Comparison of ENCODE assay signal across 13 cellular contexts in genomic region chr6:88499845-88500699, GRCh38.
A peak's percentile ranks its signal among the peaks of the same experiment; 100 is the strongest.
DNase-seq lines count a peak whose midpoint lies in the region; ATAC-seq and TF ChIP-seq lines count a peak whose summit lies in the region.
"Had no signal": no experiment of that assay in that cellular context is flagged by ENCODE, and none has a peak within 500 bp of the region (broad histone marks: within the 10 kb centered on the region; RNA-seq: fewer than 3 reads in every experiment).

No MANE protein-coding gene starts in this region.

- TF ChIP-seq POLR2A in esophagus muscularis mucosa (IDR thresholded peaks at IDR 0.05; ENCODE audit: low read depth), result no peak

- H3K4me3 ChIP-seq in esophagus muscularis mucosa, result no peak overlapping the region
- H3K4me3 ChIP-seq: breast epithelium had no signal

- H3K27ac ChIP-seq in esophagus muscularis mucosa (replicated peaks in 1 of 4), result no peak overlapping the region
- H3K27ac ChIP-seq: breast epithelium, C4-2B had no signal

- WGBS in esophagus muscularis mucosa, result 85% methylated on average over 7 of the region's 7 CpGs

- intact Hi-C loops in esophagus muscularis mucosa (cut with DNase I), result no loop called here

- no peaks in the 10 kb centered on the region for H3K27me3 ChIP-seq in esophagus muscularis mucosa
- H3K27me3 ChIP-seq: breast epithelium had no signal

- peak; percentile 64 for DNase-seq in esophagus muscularis mucosa (ENCODE audit: extremely low spot score)
- no peak for DNase-seq in DMS 273 treated with DMSO at 0.1 percent for 48 hours (lab: John Stamatoyannopoulos, UW)
- no peak for DNase-seq in 8988T
- DNase-seq in NCI-H1436 treated with DMSO at 0.1 percent for 48 hours (lab: John Stamatoyannopoulos, UW), result no peak
- DNase-seq in hypothalamus (lab: John Stamatoyannopoulos, UW), result no peak
- DNase-seq: activated CD4-positive, alpha-beta memory T cell treated with anti-CD3 and anti-CD28 coated beads, Interleukin-2, amount 10 ng/mL, durations not matched to agents 7 days and 5 days; activated gamma-delta T cell treated with Interleukin-2 at 50 U/mL for 16 hours; naive thymus-derived CD8-positive, alpha-beta T cell had no signal

- H3K4me1 ChIP-seq in esophagus muscularis mucosa, result no peaks in the 10 kb centered on the region
- H3K4me1 ChIP-seq: breast epithelium had no signal

- H3K9me3 ChIP-seq in esophagus muscularis mucosa, result peaks cover 0 to under 1% (median 0%) of the 10 kb centered on the region in 4 donors

- H3K36me3 ChIP-seq in esophagus muscularis mucosa, result no peaks in the 10 kb centered on the region
- H3K36me3 ChIP-seq: breast epithelium had no signal

- TF ChIP-seq EP300 in esophagus muscularis mucosa (IDR thresholded peaks at IDR 0.05), result no peak

- TF ChIP-seq CTCF in esophagus muscularis mucosa (IDR thresholded peaks at IDR 0.05), result no peak

- peak; percentile 83 for ATAC-seq in GM18907 (IDR thresholded peaks at IDR 0.05; ENCODE audit: unreplicated experiment)
- ATAC-seq in GM21825 (IDR thresholded peaks at IDR 0.05; ENCODE audit: unreplicated experiment), result peak; percentile 55
- ATAC-seq in HG03280 (IDR thresholded peaks at IDR 0.05; ENCODE audit: unreplicated experiment), result peak; percentile 59
- ATAC-seq: naive thymus-derived CD8-positive, alpha-beta T cell had no signal
